10 cellular contexts compared by ENCODE assay signal in the genomic region with DNA sequence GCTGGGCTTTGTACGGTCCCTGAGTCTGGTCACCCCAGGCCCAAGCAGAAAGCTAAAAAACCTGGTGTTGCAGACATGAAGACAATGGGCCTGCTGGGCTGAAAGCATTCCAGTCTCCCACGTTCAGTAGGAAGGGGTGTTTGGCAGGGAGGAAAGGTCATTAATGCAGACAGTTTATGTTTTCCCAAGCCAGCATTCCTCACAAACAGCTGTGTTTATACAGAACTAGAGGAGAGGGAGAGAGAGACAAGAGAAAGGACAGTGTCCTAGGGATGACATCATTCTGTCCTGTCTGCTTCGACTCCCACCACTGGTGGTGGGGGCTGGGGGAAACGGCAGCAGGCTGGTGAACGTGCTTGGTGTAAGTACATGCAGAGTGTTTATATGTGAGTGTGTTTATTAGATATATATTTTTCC.
DNase-seq lines count a peak whose midpoint lies in the region; ATAC-seq lines count a peak whose summit lies in the region.
"Had no signal": no experiment of that assay in that cellular context is flagged by ENCODE, and none has a peak within 500 bp of the region (broad histone marks: within the 10 kb centered on the region; RNA-seq: fewer than 3 reads in every experiment).

No MANE protein-coding gene starts in this region.

- no peaks in the 10 kb centered on the region for H3K36me3 ChIP-seq in HUES48 (ENCODE audit: control insufficient read depth, insufficient read depth, low read length)
- H3K36me3 ChIP-seq in adipocyte (ENCODE audit: control insufficient read depth, insufficient read depth, low read length, severe bottlenecking) = no peaks in the 10 kb centered on the region

- H3K27ac Mint-ChIP-seq in effector memory CD8-positive, alpha-beta T cell = no peak overlapping the region
- no peak overlapping the region for H3K27ac Mint-ChIP-seq in immature natural killer cell

- DNase-seq in adipocyte (ENCODE audit: low read depth) = peak; percentile 57
- DNase-seq in iris pigment epithelial cell (ENCODE audit: low read depth) = peak; percentile 71
- peak; percentile 63 for DNase-seq in smooth muscle cell of the brain vasculature (ENCODE audit: low read depth, low spot score)
- DNase-seq in effector memory CD8-positive, alpha-beta T cell = no peak
- no peak for DNase-seq in immature natural killer cell
- DNase-seq: activated CD4-positive, alpha-beta T cell treated with anti-CD3 and anti-CD28 coated beads, Interleukin-2, amount 50 U/mL, for 1 hour; KBM-7 had no signal

- H3K27ac ChIP-seq in HUES48 (ENCODE audit: low read depth, low read length) = peak overlapping the region; percentile 79

- no peaks in the 10 kb centered on the region for H3K9me3 ChIP-seq in HUES48 (ENCODE audit: control insufficient read depth, insufficient read depth, low read length)
- no peaks in the 10 kb centered on the region for H3K9me3 ChIP-seq in adipocyte (ENCODE audit: control insufficient read depth, low read length)

- H3K4me1 ChIP-seq in HUES48 (ENCODE audit: control insufficient read depth, insufficient read depth, low read length) = peaks cover 21% of the 10 kb centered on the region
- H3K4me1 ChIP-seq in adipocyte (ENCODE audit: control insufficient read depth, insufficient read depth, low read length) = peaks cover 11% of the 10 kb centered on the region

- H3K27me3 Mint-ChIP-seq in effector memory CD8-positive, alpha-beta T cell = peaks cover 5 to 24% of the 10 kb centered on the region in 2 donors
- peaks cover 0 to 4% (median 2%) of the 10 kb centered on the region in 3 donors for H3K27me3 Mint-ChIP-seq in immature natural killer cell (ENCODE audit: low read depth in 3 of 3)

- H3K9me3 Mint-ChIP-seq in effector memory CD8-positive, alpha-beta T cell = no peaks in the 10 kb centered on the region
- no peaks in the 10 kb centered on the region for H3K9me3 Mint-ChIP-seq in immature natural killer cell

- no peak overlapping the region for H3K4me3 Mint-ChIP-seq in effector memory CD8-positive, alpha-beta T cell
- no peak overlapping the region for H3K4me3 Mint-ChIP-seq in immature natural killer cell

- no peak for ATAC-seq in GM21367 (IDR thresholded peaks at IDR 0.05; ENCODE audit: unreplicated experiment)
- no peak for ATAC-seq in effector memory CD8-positive, alpha-beta T cell (replicated peaks)
- ATAC-seq in GM18867 (IDR thresholded peaks at IDR 0.05; ENCODE audit: unreplicated experiment) = no peak

- H3K4me3 ChIP-seq in HUES48 (ENCODE audit: low read depth, low read length) (no peak overlapping the region), adipocyte (ENCODE audit: low read length) (no peak overlapping the region)

- H3K36me3 Mint-ChIP-seq in effector memory CD8-positive, alpha-beta T cell (ENCODE audit: insufficient read depth) = no peaks in the 10 kb centered on the region
- H3K36me3 Mint-ChIP-seq in immature natural killer cell = no peaks in the 10 kb centered on the region

- H3K4me1 Mint-ChIP-seq in effector memory CD8-positive, alpha-beta T cell (ENCODE audit: low read depth in 2 of 2) = no peaks in the 10 kb centered on the region
- H3K4me1 Mint-ChIP-seq in immature natural killer cell = no peaks in the 10 kb centered on the region

- H3K27me3 ChIP-seq in HUES48 (ENCODE audit: control insufficient read depth, insufficient read depth, low read length) (no peaks in the 10 kb centered on the region), adipocyte (replicated peaks; ENCODE audit: control insufficient read depth, insufficient read depth, low read length) (no peaks in the 10 kb centered on the region)

- H3K9ac ChIP-seq in HUES48 (ENCODE audit: low read depth, low read length) (no peak overlapping the region), adipocyte (ENCODE audit: low read length) (no peak overlapping the region)

Comparison
In these comparisons a context has a peak if more than half of its experiments do, and no peak if none do; other contexts are left out.
1. DNase-seq: peak in adipocyte (single experiment), iris pigment epithelial cell (single experiment) and smooth muscle cell of the brain vasculature (single experiment); none in effector memory CD8-positive, alpha-beta T cell (0 of 3) and immature natural killer cell (0 of 3).